7 cellular contexts compared by ENCODE assay signal in genomic region chr17:2954898-2955445, GRCh38.
DNase-seq lines count a peak whose midpoint lies in the region; ATAC-seq, FAIRE-seq and TF ChIP-seq lines count a peak whose summit lies in the region.

No MANE protein-coding gene starts in this region.

- H3K27me3 Mint-ChIP-seq in chondrocyte (ENCODE audit: low read depth): no peaks in the 10 kb centered on the region
- H3K27me3 Mint-ChIP-seq in CD14-positive monocyte (ENCODE audit: low read depth in 3 of 3): peaks cover 0 to 4% (median 0%) of the 10 kb centered on the region in 3 donors

- H3K27ac Mint-ChIP-seq in chondrocyte (ENCODE audit: unreplicated experiment): peak overlapping the region; percentile 71
- H3K27ac Mint-ChIP-seq in CD14-positive monocyte: peak overlapping the region in 3 of 7 donors; percentile 17 to 50 (median 19)

- no peak for TF ChIP-seq POLR2A in GM12892 (IDR thresholded peaks at IDR 0.05; ENCODE audit: low read depth, low read length)

- H3K4me1 Mint-ChIP-seq in chondrocyte (ENCODE audit: low read depth): peaks cover 42% of the 10 kb centered on the region
- H3K4me1 Mint-ChIP-seq in CD14-positive monocyte: peaks cover 24% of the 10 kb centered on the region

- H3K36me3 Mint-ChIP-seq in chondrocyte (ENCODE audit: low read depth) (no peaks in the 10 kb centered on the region), CD14-positive monocyte (peaks cover 32 to 40% of the 10 kb centered on the region in 2 donors)

- ATAC-seq in HG02884 (IDR thresholded peaks at IDR 0.05; ENCODE audit: unreplicated experiment): no peak

- intact Hi-C loops in CD14-positive monocyte (cut with micrococcal nuclease): no loop called here

- TF ChIP-seq CTCF in chondrocyte (IDR thresholded peaks at IDR 0.05) (no peak), CD14-positive monocyte (IDR thresholded peaks at IDR 0.05) (no peak)

- FAIRE-seq in GM12892 (lab: Jason Lieb, UNC): peak; percentile 63

- H3K4me3 Mint-ChIP-seq in chondrocyte (ENCODE audit: unreplicated experiment): peak overlapping the region; percentile 14
- H3K4me3 Mint-ChIP-seq in CD14-positive monocyte: peak overlapping the region in 1 of 2 donors; percentile 35

- no peak for DNase-seq in GM12892 (ENCODE audit: insufficient read length)
- peak; percentile 48 for DNase-seq in NCI-H2107 treated with DMSO at 0.1 percent for 48 hours (lab: John Stamatoyannopoulos, UW; ENCODE audit: unreplicated experiment)
- no peak for DNase-seq in chondrocyte (ENCODE audit: low spot score)
- DNase-seq in pulmonary artery endothelial cell (ENCODE audit: low read depth, low spot score): peak; percentile 89
- no peak for DNase-seq in stimulated activated CD4-positive, alpha-beta T cell treated with anti-CD3 and anti-CD28 coated beads, Interleukin-12 subunit alpha, Interleukin-12 subunit beta, amount 100 ng/mL, for 4 hours
- DNase-seq in CD14-positive monocyte (ENCODE audit: low spot score): no peak

- H3K9me3 Mint-ChIP-seq in chondrocyte (ENCODE audit: low read depth) (no peaks in the 10 kb centered on the region), CD14-positive monocyte (peaks cover 0 to 2% (median 0%) of the 10 kb centered on the region in 7 donors)

Comparison
In these comparisons a context has a peak if more than half of its experiments do, and no peak if none do; other contexts are left out.
1. DNase-seq: peak in NCI-H2107 treated with DMSO at 0.1 percent for 48 hours (single experiment) and pulmonary artery endothelial cell (single experiment); none in GM12892 (single experiment), chondrocyte (single experiment), stimulated activated CD4-positive, alpha-beta T cell treated with anti-CD3 and anti-CD28 coated beads, Interleukin-12 subunit alpha, Interleukin-12 subunit beta, amount 100 ng/mL, for 4 hours (single experiment) and CD14-positive monocyte (single experiment).